In genomic region chr6:129033173-129033572, GRCh38 we compare ENCODE assay signal across 24 cellular contexts.
"Had no signal": no experiment of that assay in that cellular context is flagged by ENCODE, and none has a peak within 500 bp of the region (broad histone marks: within the 10 kb centered on the region; RNA-seq: fewer than 3 reads in every experiment).

No MANE protein-coding gene starts in this region.

- DNase-seq: activated B cell treated with CpG ODN at 0.5 μM for 24 hours; activated CD4-positive, alpha-beta T cell treated with anti-CD3 and anti-CD28 coated beads, Interleukin-2, amount 50 U/mL, for 1 hour; activated CD8-positive, alpha-beta T cell treated with anti-CD3 and anti-CD28 coated beads for 36 hours; activated gamma-delta T cell treated with Interleukin-2 at 50 U/mL for 16 hours; activated naive CD4-positive, alpha-beta T cell treated with anti-CD3 and anti-CD28 coated beads, Interleukin-2, amount 50 U/mL, for 16 hours; activated T-cell treated with anti-CD3 and anti-CD28 coated beads, Interleukin-2, amount 50 U/mL, for 4 hours; amniotic stem cell; brain microvascular endothelial cell; caudate nucleus; cortex of kidney; heart left ventricle; right lobe of liver; stimulated activated CD4-positive, alpha-beta T cell treated with anti-CD3 and anti-CD28 coated beads, Interleukin-1b, Interleukin-23, amount 100 ng/mL, for 48 hours; stimulated activated CD4-positive, alpha-beta T cell treated with anti-CD3 and anti-CD28 coated beads, Interleukin-4, amount 100 ng/mL, for 4 hours; stimulated activated CD8-positive, alpha-beta memory T cell treated with anti-CD3 and anti-CD28 coated beads, Interleukin-4, amount 100 ng/mL, for 48 hours; T-helper 1 cell had no signal

- FAIRE-seq: astrocyte, endothelial cell of umbilical vein, islet of Langerhans had no signal

- H3K4me1 ChIP-seq: right lobe of liver had no signal

- H3K27me3 ChIP-seq: brain microvascular endothelial cell, heart left ventricle, right lobe of liver, tibial nerve had no signal

- H3K27ac ChIP-seq: brain microvascular endothelial cell, right lobe of liver had no signal

- H3K4me3 ChIP-seq: right lobe of liver, smooth muscle cell, tibial nerve had no signal

- ATAC-seq: activated CD8-positive, alpha-beta T cell treated with anti-CD3 and anti-CD28 coated beads for 36 hours; activated T-cell treated with anti-CD3 and anti-CD28 coated beads, Interleukin-2, amount 50 U/mL, for 4 hours; activated T-helper 17 cell treated with anti-CD3 and anti-CD28 coated beads, Interleukin-2, amount 50 U/mL, for 72 hours; natural killer cell treated with Interleukin-12 subunit alpha and Interleukin-12 subunit beta and Interleukin-15 and Interleukin-18, amount 100 ng/mL, for 72 hours; right lobe of liver; stimulated activated memory B cell treated with anti-CD40 and anti-IgM and Interleukin-4, amounts not matched to agents 10 μg/mL and 1 μg/mL and 100 μg/mL, for 72 hours had no signal

- H3K9me3 ChIP-seq: heart left ventricle, right lobe of liver, tibial nerve had no signal

- H3K36me3 ChIP-seq: brain microvascular endothelial cell, heart left ventricle, right lobe of liver, tibial nerve had no signal
